In genomic region chr1:192539450-192540132, GRCh38 we compare ENCODE assay signal across 8 cellular contexts. TPM values are rescaled to one million over a fixed set of nuclear protein-coding genes. Genes with fewer than 3 reads are reported as not detected.
A peak's percentile ranks its signal among the peaks of the same experiment; 100 is the strongest.
DNase-seq lines count a peak whose midpoint lies in the region; ATAC-seq and TF ChIP-seq lines count a peak whose summit lies in the region.

No MANE protein-coding gene starts in this region.

- H2AFZ ChIP-seq in neuron (ENCODE audit: low read depth, low read length), result peak overlapping the region; percentile 84

- H3K9me3 ChIP-seq in RWPE2 (ENCODE audit: severe bottlenecking) (no peaks in the 10 kb centered on the region), esophagus (ENCODE audit: control insufficient read depth in 2 of 2, insufficient read depth in 1 of 2, low read depth in 1 of 2, low read length in 1 of 2) (no peaks in the 10 kb centered on the region), neuron (ENCODE audit: low read length) (no peaks in the 10 kb centered on the region)

- peak; percentile 0 for DNase-seq in NCI-H748 (lab: John Stamatoyannopoulos, UW; ENCODE audit: unreplicated experiment)
- no peak for DNase-seq in NCI-H748 treated with DMSO at 0.1 percent for 48 hours (lab: John Stamatoyannopoulos, UW)
- no peak for DNase-seq in RWPE2 (ENCODE audit: low spot score)
- DNase-seq in DMS153 treated with DMSO at 0.1 percent for 48 hours (lab: John Stamatoyannopoulos, UW; ENCODE audit: unreplicated experiment), result no peak
- no peak for DNase-seq in NCI-H187 treated with DMSO at 0.1 percent for 48 hours (lab: John Stamatoyannopoulos, UW)

- H3K36me3 ChIP-seq in RWPE2 (ENCODE audit: low read depth), result no peaks in the 10 kb centered on the region
- no peaks in the 10 kb centered on the region for H3K36me3 ChIP-seq in esophagus (ENCODE audit: control insufficient read depth in 2 of 2, insufficient read depth in 2 of 2, low read length in 1 of 2)
- H3K36me3 ChIP-seq in neuron (ENCODE audit: insufficient read depth, low read length), result no peaks in the 10 kb centered on the region

- peak; percentile 99 for ATAC-seq in RWPE2 (ENCODE audit: low read depth)
- ATAC-seq in HG03378 (IDR thresholded peaks at IDR 0.05; ENCODE audit: unreplicated experiment), result no peak

- H3K27me3 ChIP-seq in RWPE2 (ENCODE audit: insufficient read depth, poor library complexity, severe bottlenecking) (no peaks in the 10 kb centered on the region), esophagus (ENCODE audit: control insufficient read depth in 1 of 2, insufficient read depth in 2 of 2, low read length in 2 of 2) (no peaks in the 10 kb centered on the region), neuron (ENCODE audit: insufficient read depth, low read length) (no peaks in the 10 kb centered on the region)

- no peak overlapping the region for H3K4me3 ChIP-seq in RWPE2 (ENCODE audit: severe bottlenecking)
- no peak overlapping the region for H3K4me3 ChIP-seq in esophagus (ENCODE audit: low read depth in 1 of 2, low read length in 2 of 2)
- no peak overlapping the region for H3K4me3 ChIP-seq in neuron (ENCODE audit: low read length)

- TF ChIP-seq CTCF in RWPE2 (IDR thresholded peaks at IDR 0.05; ENCODE audit: poor library complexity, severe bottlenecking), result peak; percentile 9

- H3K4me1 ChIP-seq in RWPE2 (ENCODE audit: insufficient read depth, poor library complexity, severe bottlenecking) (peaks cover 7% of the 10 kb centered on the region), esophagus (ENCODE audit: control insufficient read depth in 2 of 2, insufficient read depth in 2 of 2, low read length in 1 of 2) (no peaks in the 10 kb centered on the region), neuron (ENCODE audit: insufficient read depth, low read length) (peaks cover 21% of the 10 kb centered on the region)

- WGBS in esophagus, 2 donors, result 13 to 24% methylated on average over 4 of the region's 4 CpGs

- peak overlapping the region; percentile 11 for H3K27ac ChIP-seq in RWPE2 (ENCODE audit: poor library complexity, severe bottlenecking)
- H3K27ac ChIP-seq in esophagus (ENCODE audit: low read depth in 2 of 2, low read length in 1 of 2), result peak overlapping the region; percentile 52 to 66

RNA-seq across cellular contexts. Expression of gene RGS1, which starts 36.0 kb away (rescaled TPM):
- 1 to 10 TPM; 4.7 to 7.7 TPM for polyA plus RNA-seq in esophagus
